In genomic region chr1:197356723-197357533, GRCh38 we compare ENCODE assay signal across 8 cellular contexts.
DNase-seq lines count a peak whose midpoint lies in the region; ATAC-seq, FAIRE-seq and TF ChIP-seq lines count a peak whose summit lies in the region.

No MANE protein-coding gene starts in this region.

- H3K27ac Mint-ChIP-seq in mesothelial cell of epicardium, result no peak overlapping the region

- no peak overlapping the region for H3K4me3 ChIP-seq in LNCaP clone FGC (ENCODE audit: low read depth, low read length)
- H3K4me3 ChIP-seq in SJCRH30, result no peak overlapping the region
- no peak overlapping the region for H3K4me3 ChIP-seq in endothelial cell of umbilical vein (replicated peaks in 1 of 3; ENCODE audit: insufficient read depth in 1 of 3, low read depth in 1 of 3, low read length in 3 of 3)

- no peaks in the 10 kb centered on the region for H3K79me2 ChIP-seq in endothelial cell of umbilical vein (ENCODE audit: control insufficient read depth, insufficient read depth, low read length)

- H2AFZ ChIP-seq in endothelial cell of umbilical vein (ENCODE audit: low read depth, low read length), result peak overlapping the region; percentile 39

- no peaks in the 10 kb centered on the region for H3K36me3 ChIP-seq in SJCRH30
- no peaks in the 10 kb centered on the region for H3K36me3 ChIP-seq in endothelial cell of umbilical vein (ENCODE audit: control insufficient read depth in 2 of 2, extremely low read depth in 1 of 2, insufficient read depth in 2 of 2, low read length in 2 of 2)

- no TSS peak for BruUV-seq in endothelial cell of umbilical vein (replicated peaks; lab: Mats Ljungman, UMichigan)

- H3K4me2 ChIP-seq in endothelial cell of umbilical vein (ENCODE audit: insufficient read depth, low read length), result no peak overlapping the region

- H3K9ac ChIP-seq in endothelial cell of umbilical vein (replicated peaks; ENCODE audit: extremely low read depth, insufficient read depth, low read length), result no peak overlapping the region

- peak; percentile 73 for ATAC-seq in GM21723 (IDR thresholded peaks at IDR 0.05; ENCODE audit: unreplicated experiment)

- TF ChIP-seq POLR2A in endothelial cell of umbilical vein (IDR thresholded peaks at IDR 0.05; ENCODE audit: low read depth, low read length), result no peak

- peaks cover 15% of the 10 kb centered on the region for H3K4me1 Mint-ChIP-seq in mesothelial cell of epicardium

- peak; percentile 86 for FAIRE-seq in endothelial cell of umbilical vein (lab: Jason Lieb, UNC)

- dilution Hi-C loops in endothelial cell of umbilical vein (cut with MboI; ENCODE audit: extremely low pct_ligation_motif_present, low sequenced_read_pairs), result no loop called here

- H3K9me1 ChIP-seq in endothelial cell of umbilical vein (replicated peaks; ENCODE audit: control insufficient read depth, extremely low read depth, insufficient read depth, low read length), result no peaks in the 10 kb centered on the region

- H3K9me3 ChIP-seq in SJCRH30 (replicated peaks) (no peaks in the 10 kb centered on the region), endothelial cell of umbilical vein (replicated peaks; ENCODE audit: control insufficient read depth, insufficient read depth, low read length) (no peaks in the 10 kb centered on the region)

- H3K9me3 Mint-ChIP-seq in mesothelial cell of epicardium, result no peaks in the 10 kb centered on the region

- POLR2A ChIA-PET in endothelial cell of umbilical vein (lab: Charles Lee), result no interaction called here

- H3K27me3 Mint-ChIP-seq in mesothelial cell of epicardium (ENCODE audit: low read depth), result no peaks in the 10 kb centered on the region

- intact Hi-C loops in endothelial cell of umbilical vein (cut with micrococcal nuclease), result loop anchor here (1.0 to 5.0 kb wide), 5 partner anchors 28 to 634 kb away; no protein-coding TSS in a partner anchor

- H3K4me1 ChIP-seq in SJCRH30, result no peaks in the 10 kb centered on the region
- H3K4me1 ChIP-seq in endothelial cell of umbilical vein (ENCODE audit: control insufficient read depth, extremely low read depth, insufficient read depth, low read length), result no peaks in the 10 kb centered on the region

- DNase-seq in SIG-M5 treated with dmso at 0.1 percent for 504 hours (lab: John Stamatoyannopoulos, UW; ENCODE audit: unreplicated experiment) (peak; percentile 54), SIG-M5 (lab: John Stamatoyannopoulos, UW) (no peak), LNCaP clone FGC (ENCODE audit: low read depth) (peak; percentile 23), SJCRH30 (peak; percentile 13 to 60), endothelial cell of umbilical vein (ENCODE audit: low read depth, low spot score) (peak; percentile 49), mesothelial cell of epicardium (ENCODE audit: low spot score in 2 of 2, unreplicated experiment in 2 of 2) (no peak), NCI-H1930 (lab: John Stamatoyannopoulos, UW) (no peak)

- H3K36me3 Mint-ChIP-seq in mesothelial cell of epicardium, result no peaks in the 10 kb centered on the region

- no peak overlapping the region for H3K4me3 Mint-ChIP-seq in mesothelial cell of epicardium

- H3K27me3 ChIP-seq in SJCRH30, result no peaks in the 10 kb centered on the region
- no peaks in the 10 kb centered on the region for H3K27me3 ChIP-seq in endothelial cell of umbilical vein (ENCODE audit: control insufficient read depth in 2 of 2, insufficient read depth in 2 of 2, low read length in 2 of 2)

- TF ChIP-seq CTCF in LNCaP clone FGC (IDR thresholded peaks at IDR 0.05; ENCODE audit: control insufficient read depth, extremely low read depth, insufficient read depth) (peak; percentile 77), endothelial cell of umbilical vein (IDR thresholded peaks at IDR 0.05; ENCODE audit: extremely low read depth in 1 of 2, insufficient read depth in 1 of 2, low read depth in 1 of 2, low read length in 2 of 2) (peak; percentile 52 to 59), mesothelial cell of epicardium (IDR thresholded peaks at IDR 0.05; ENCODE audit: unreplicated experiment) (peak; percentile 54)

- no peak overlapping the region for H3K27ac ChIP-seq in SJCRH30
- H3K27ac ChIP-seq in endothelial cell of umbilical vein (ENCODE audit: insufficient read depth, low read depth, low read length), result no peak overlapping the region

- CTCF ChIA-PET in endothelial cell of umbilical vein (lab: Charles Lee), result interaction anchor here (0.8 to 4.2 kb wide), 16 partner anchors 9 to 696 kb away, joined by 3 to 105 read pairs (median 7); no protein-coding TSS in a partner anchor

- H4K20me1 ChIP-seq in endothelial cell of umbilical vein (replicated peaks; ENCODE audit: control insufficient read depth, extremely low read depth, insufficient read depth, low read length), result no peaks in the 10 kb centered on the region

TF ChIP-seq in endothelial cell of umbilical vein, 7 proteins besides CTCF, POLR2A, EP300 and RAD21:
- TF ChIP-seq FOS (IDR thresholded peaks at IDR 0.05; ENCODE audit: borderline replicate concordance, insufficient read depth, low read length) (no peak), POLR2AphosphoS5 (IDR thresholded peaks at IDR 0.05; ENCODE audit: insufficient read depth, low read depth, low read length) (no peak), GATA2 (IDR thresholded peaks at IDR 0.05; ENCODE audit: insufficient read depth, insufficient read length, low read depth, low read length) (no peak), MYC (IDR thresholded peaks at IDR 0.05; ENCODE audit: low read depth, low read length) (no peak), JUN (IDR thresholded peaks at IDR 0.05; ENCODE audit: borderline replicate concordance, insufficient read depth, insufficient read length, low read depth) (no peak), EZH2 (IDR thresholded peaks at IDR 0.05; ENCODE audit: borderline replicate concordance, low read depth, low read length, severe bottlenecking) (no peak)
- TF ChIP-seq, protein P1, sequence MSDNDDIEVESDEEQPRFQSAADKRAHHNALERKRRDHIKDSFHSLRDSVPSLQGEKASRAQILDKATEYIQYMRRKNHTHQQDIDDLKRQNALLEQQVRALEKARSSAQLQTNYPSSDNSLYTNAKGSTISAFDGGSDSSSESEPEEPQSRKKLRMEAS (IDR thresholded peaks at IDR 0.05; ENCODE audit: insufficient read depth, insufficient read length), result no peak
TF ChIP-seq in endothelial cell of umbilical vein: peak in this region for 0.

Comparison
In these comparisons a context has a peak if more than half of its experiments do, and no peak if none do; other contexts are left out.
1. DNase-seq: peak in SIG-M5 treated with dmso at 0.1 percent for 504 hours (single experiment), LNCaP clone FGC (single experiment), SJCRH30 (2 of 2) and endothelial cell of umbilical vein (single experiment); none in SIG-M5 (single experiment), mesothelial cell of epicardium (0 of 2) and NCI-H1930 (0 of 2).
2. Peak in every context shown above with its lines, with median percentiles within 50 percentile points of each other: CTCF ChIP-seq.